ENCODE assay signal across 8 cellular contexts in genomic region chr19:57746580-57747471, GRCh38.
DNase-seq lines count a peak whose midpoint lies in the region; ATAC-seq and TF ChIP-seq lines count a peak whose summit lies in the region.

ZNF776 (plus strand) TSS chr19:57746815; CDS start chr19:57747059, 244 bp downstream.

- ATAC-seq in GM18873 (IDR thresholded peaks at IDR 0.05; ENCODE audit: low FRiP score, unreplicated experiment) (peak; percentile 94), HG03135 (IDR thresholded peaks at IDR 0.05; ENCODE audit: unreplicated experiment) (peak; percentile 93)

- no peaks in the 10 kb centered on the region for H3K27me3 ChIP-seq in WERI-Rb-1 (ENCODE audit: insufficient read depth, low read depth, severe bottlenecking)

- H3K9me3 ChIP-seq in WERI-Rb-1 (ENCODE audit: severe bottlenecking) = no peaks in the 10 kb centered on the region

- H3K36me3 ChIP-seq in WERI-Rb-1 = peaks cover 34% of the 10 kb centered on the region

- H3K4me3 ChIP-seq in WERI-Rb-1 (ENCODE audit: low read depth, low read length) = peak within 1 kb of the TSS; percentile 91

- no peak for TF ChIP-seq CTCF in WERI-Rb-1 (IDR thresholded peaks at IDR 0.05; ENCODE audit: low read depth, low read length)

- DNase-seq in AG08395 (ENCODE audit: low spot score) (peak; percentile 95), NCI-H2196 (lab: John Stamatoyannopoulos, UW; ENCODE audit: unreplicated experiment) (peak; percentile 89), WERI-Rb-1 (peak; percentile 84), inferior parietal cortex (ENCODE audit: extremely low spot score) (peak; percentile 99), smooth muscle cell of the brain vasculature (ENCODE audit: low read depth, low spot score) (peak; percentile 84)
- peak; percentile 82 for DNase-seq in central memory CD4-positive, alpha-beta T cell

- peak within 1 kb of the TSS; percentile 70 for H3K27ac ChIP-seq in WERI-Rb-1

Comparison
In these comparisons a context has a peak if more than half of its experiments do, and no peak if none do; other contexts are left out.
1. Peak in every context shown above with its lines: DNase-seq, ATAC-seq, H3K4me3 ChIP-seq and H3K27ac ChIP-seq.